8 cellular contexts compared by ENCODE assay signal in genomic region chr5:151080620-151081425, GRCh38. TPM values are rescaled to one million over a fixed set of nuclear protein-coding genes. Genes with fewer than 3 reads are reported as not detected.
DNase-seq lines count a peak whose midpoint lies in the region; ATAC-seq, FAIRE-seq and TF ChIP-seq lines count a peak whose summit lies in the region.

Gene TNIP1 (minus strand): TSS chr5:151081034. CDS start chr5:151065095, 15,939 bp downstream.

- no peaks in the 10 kb centered on the region for H3K9me3 ChIP-seq in esophagus muscularis mucosa

- WGBS in esophagus muscularis mucosa, result 0% methylated on average over 18 of the region's 84 CpGs

- DNase-seq in DMS53 (lab: John Stamatoyannopoulos, UW) (peak; percentile 94), HuH-7.5 (ENCODE audit: low spot score) (peak; percentile 92), RCC 7860 (ENCODE audit: low spot score) (peak; percentile 81), esophagus muscularis mucosa (ENCODE audit: extremely low spot score) (peak; percentile 96), myocyte (ENCODE audit: low read depth) (peak; percentile 93)
- peak; percentile 97 to 98 for DNase-seq in activated T-cell treated with anti-CD3 and anti-CD28 coated beads, Interleukin-2, amount 50 U/mL, for 48 hours
- peak; percentile 82 to 92 for DNase-seq in stimulated activated CD8-positive, alpha-beta memory T cell treated with anti-CD3 and anti-CD28 coated beads, Interleukin-7, amount 100 ng/mL, for 48 hours (ENCODE audit: extremely low read depth in 1 of 2, low read depth in 1 of 2)

- peak within 1 kb of the TSS; percentile 82 to 94 (median 90) for H3K4me3 ChIP-seq in esophagus muscularis mucosa

- TF ChIP-seq CTCF in esophagus muscularis mucosa (IDR thresholded peaks at IDR 0.05), result peak in 1 of 3 experiments; percentile 2

- FAIRE-seq in RCC 7860 (lab: Jason Lieb, UNC), result no peak

- peak within 1 kb of the TSS; percentile 96 to 99 (median 97) for H3K27ac ChIP-seq in esophagus muscularis mucosa (replicated peaks in 1 of 4)

- peak; percentile 60 for TF ChIP-seq POLR2A in esophagus muscularis mucosa (IDR thresholded peaks at IDR 0.05; ENCODE audit: low read depth)

- ATAC-seq in GM21528 (IDR thresholded peaks at IDR 0.05; ENCODE audit: low FRiP score, unreplicated experiment), result peak; percentile 77

- no peak for TF ChIP-seq EP300 in esophagus muscularis mucosa (IDR thresholded peaks at IDR 0.05)

- H3K36me3 ChIP-seq in esophagus muscularis mucosa, result peaks cover 0 to 7% (median 0%) of the 10 kb centered on the region in 4 donors

- intact Hi-C loops in esophagus muscularis mucosa (cut with DNase I), result no loop called here

- no peaks in the 10 kb centered on the region for H3K27me3 ChIP-seq in esophagus muscularis mucosa

- H3K4me1 ChIP-seq in esophagus muscularis mucosa, result peaks cover 60 to 73% (median 71%) of the 10 kb centered on the region in 4 donors

RNA-seq across cellular contexts. Expression of gene TNIP1, which starts in this region (rescaled TPM):
- total RNA-seq in esophagus muscularis mucosa, result 100 to 1,000 TPM in 3 of 4 donors, 10 to 100 TPM in 1; 91.4 to 136 (median 114) TPM
- 213 and 269 TPM in 2 replicates for total RNA-seq in myocyte
- 153 TPM for polyA plus RNA-seq in myocyte (2012)

Comparison
In these comparisons a context has a peak if more than half of its experiments do, and no peak if none do; other contexts are left out.
1. Peak in every context shown above with its lines: DNase-seq, ATAC-seq, H3K4me3 ChIP-seq and H3K27ac ChIP-seq.